In the genomic region with DNA sequence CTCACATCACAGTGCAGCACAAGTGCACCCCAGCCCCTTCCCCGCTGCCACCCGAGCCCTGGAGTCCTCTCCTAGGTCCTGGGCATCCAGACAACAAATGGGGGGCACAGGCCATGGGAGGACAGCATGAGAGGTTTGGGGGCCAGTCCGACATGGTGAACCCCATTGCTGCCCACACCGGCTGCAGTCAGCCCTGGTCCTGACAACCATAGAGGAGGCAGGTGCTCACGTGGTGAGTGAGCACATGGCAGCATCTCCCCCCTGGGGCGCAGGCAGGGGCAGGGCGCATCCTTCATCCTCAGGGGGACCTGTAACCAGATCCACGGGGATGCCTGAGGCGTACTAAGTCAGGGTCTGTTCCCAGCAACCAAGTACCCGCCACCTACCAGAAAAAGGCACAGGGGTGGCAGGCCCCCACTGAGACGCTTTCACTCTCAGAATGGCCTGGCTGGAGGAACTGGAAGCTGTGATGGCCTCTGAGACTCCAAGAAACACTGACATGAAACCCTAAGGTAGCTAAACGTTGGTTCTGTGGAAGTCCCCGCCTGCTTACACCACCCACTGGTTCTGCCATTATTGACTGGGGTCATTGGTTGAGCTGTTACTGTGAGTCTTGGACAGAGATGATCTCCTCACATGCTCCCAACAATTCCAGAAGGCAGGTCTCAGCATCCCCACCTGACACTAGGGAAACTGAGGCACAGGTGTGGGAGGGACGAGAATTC, we compare ENCODE assay signal across 9 cellular contexts. TPM values are rescaled to one million over a fixed set of nuclear protein-coding genes. Genes with fewer than 3 reads are reported as not detected.
DNase-seq lines count a peak whose midpoint lies in the region; ATAC-seq and FAIRE-seq lines count a peak whose summit lies in the region.
"Had no signal": no experiment of that assay in that cellular context is flagged by ENCODE, and none has a peak within 500 bp of the region (broad histone marks: within the 10 kb centered on the region; RNA-seq: fewer than 3 reads in every experiment).

No MANE protein-coding gene starts in this region.

- H3K36me3 Mint-ChIP-seq in activated naive CD8-positive, alpha-beta T cell: no peaks in the 10 kb centered on the region

- peaks cover 47% of the 10 kb centered on the region for H3K4me1 ChIP-seq in mucosa of stomach (ENCODE audit: control insufficient read depth, insufficient read depth, low read length)

- peak; percentile 49 for DNase-seq in CD1c-positive myeloid dendritic cell (ENCODE audit: extremely low spot score)
- no peak for DNase-seq in COR-L47 (lab: John Stamatoyannopoulos, UW)
- no peak for DNase-seq in central memory CD4-positive, alpha-beta T cell
- no peak for DNase-seq in NCI-H510A treated with DMSO at 0.1 percent for 48 hours (lab: John Stamatoyannopoulos, UW)
- DNase-seq in frontal cortex (ENCODE audit: low spot score in 2 of 2): no peak

- H3K27me3 Mint-ChIP-seq in activated naive CD8-positive, alpha-beta T cell: peaks cover 4% of the 10 kb centered on the region

- H3K27me3 ChIP-seq in mucosa of stomach (ENCODE audit: control insufficient read depth, insufficient read depth, low read length): peaks cover 8% of the 10 kb centered on the region

- peak overlapping the region; percentile 90 for H3K4me3 Mint-ChIP-seq in activated naive CD8-positive, alpha-beta T cell

- H3K27ac Mint-ChIP-seq in activated naive CD8-positive, alpha-beta T cell: peak overlapping the region; percentile 99

- peak; percentile 32 for ATAC-seq in HG02798 (IDR thresholded peaks at IDR 0.05; ENCODE audit: poor library complexity, unreplicated experiment)

- peak overlapping the region; percentile 18 for H3K9ac ChIP-seq in mucosa of stomach (ENCODE audit: low read length)

- no peaks in the 10 kb centered on the region for H3K9me3 Mint-ChIP-seq in activated naive CD8-positive, alpha-beta T cell (ENCODE audit: low read depth)

- no peaks in the 10 kb centered on the region for H3K36me3 ChIP-seq in mucosa of stomach (ENCODE audit: control insufficient read depth, insufficient read depth, low read length)

- peaks cover 54% of the 10 kb centered on the region for H3K4me1 Mint-ChIP-seq in activated naive CD8-positive, alpha-beta T cell (ENCODE audit: low read depth)

- no peak for FAIRE-seq in frontal cortex (lab: Jason Lieb, UNC)

- H3K4me3 ChIP-seq in mucosa of stomach (ENCODE audit: low read length): no peak overlapping the region

- H3K9me3 ChIP-seq in mucosa of stomach (ENCODE audit: control insufficient read depth, low read length): no peaks in the 10 kb centered on the region

RNA-seq across cellular contexts. Expression of a gene that starts 6.5 kb away (rescaled TPM):
- total RNA-seq in frontal cortex: 3.7 TPM

RNA-seq across cellular contexts. Expression of a gene that starts 6.8 kb away (rescaled TPM):
- total RNA-seq in frontal cortex: not detected
- total RNA-seq: Daoy had no signal

RNA-seq across cellular contexts. Expression of a gene that starts 57.0 kb away (rescaled TPM):
- total RNA-seq in frontal cortex: 28.1 TPM
